ENCODE assay signal across 19 cellular contexts in the genomic region with DNA sequence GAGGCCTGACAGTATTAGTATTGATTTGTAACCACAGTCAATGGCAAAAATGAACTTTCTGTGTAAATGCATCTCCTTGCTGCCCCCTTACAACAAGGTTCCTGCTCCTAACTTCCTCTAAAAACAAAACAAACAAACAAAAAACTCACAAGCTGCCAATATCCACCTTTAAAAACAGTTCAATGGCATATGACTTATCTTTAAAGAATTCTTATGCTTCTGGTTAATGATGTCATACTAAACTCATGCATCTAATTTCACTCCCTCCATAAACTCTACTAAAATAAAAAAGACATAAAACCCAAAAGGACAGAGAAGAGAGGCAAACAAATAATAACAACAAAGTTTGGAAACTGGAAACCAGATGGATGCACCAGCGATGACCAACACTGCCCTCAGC. TPM values are rescaled to one million over a fixed set of nuclear protein-coding genes. Genes with fewer than 3 reads are reported as not detected.
DNase-seq lines count a peak whose midpoint lies in the region; ATAC-seq, FAIRE-seq and TF ChIP-seq lines count a peak whose summit lies in the region.
"Had no signal": no experiment of that assay in that cellular context is flagged by ENCODE, and none has a peak within 500 bp of the region (broad histone marks: within the 10 kb centered on the region; RNA-seq: fewer than 3 reads in every experiment).

No MANE protein-coding gene starts in this region.

- H3K4me1 ChIP-seq in HepG2 (ENCODE audit: insufficient read depth, low read length) (no peaks in the 10 kb centered on the region), right lobe of liver (no peaks in the 10 kb centered on the region)
- H3K4me1 ChIP-seq: Peyer's patch, SJSA1 had no signal

- H2AFZ ChIP-seq in HepG2 (ENCODE audit: low read length) = no peak overlapping the region

- H3K27me3 ChIP-seq in HepG2 (ENCODE audit: control insufficient read depth in 1 of 2, insufficient read depth in 2 of 2, low read length in 2 of 2) (no peaks in the 10 kb centered on the region), right lobe of liver (no peaks in the 10 kb centered on the region)
- H3K27me3 ChIP-seq: Peyer's patch, SJSA1 had no signal

- no peaks in the 10 kb centered on the region for H4K20me1 ChIP-seq in HepG2 (ENCODE audit: insufficient read depth, low read length)

- peaks cover 6% of the 10 kb centered on the region for H3K4me1 Mint-ChIP-seq in T-helper 17 cell
- H3K4me1 Mint-ChIP-seq: H9 had no signal

- H3K9me3 ChIP-seq in HepG2 (ENCODE audit: low read length) = peaks cover 8% of the 10 kb centered on the region; the same call in 1 of the 2 replicates
- peaks cover 0 to 3% (median 0%) of the 10 kb centered on the region in 4 donors for H3K9me3 ChIP-seq in right lobe of liver
- H3K9me3 ChIP-seq in T-helper 17 cell (ENCODE audit: control insufficient read depth, low read length, poor library complexity, severe bottlenecking) = no peaks in the 10 kb centered on the region
- H3K9me3 ChIP-seq: Peyer's patch, SJSA1 had no signal

- DNase-seq in HepG2 (ENCODE audit: low spot score) (no peak), right lobe of liver (no peak), epithelial cell of proximal tubule (ENCODE audit: low read depth) (peak; percentile 58), T-helper 17 cell (no peak), NCI-H187 (lab: John Stamatoyannopoulos, UW) (no peak), NCI-H345 treated with DMSO at 0.1 percent for 48 hours (lab: John Stamatoyannopoulos, UW; ENCODE audit: unreplicated experiment) (no peak)
- DNase-seq: DMS 273 treated with DMSO at 0.1 percent for 48 hours; DND-41; GDM1; H9; KBM-7; NCI-H1105 treated with DMSO at 0.1 percent for 48 hours; NCI-H1694; NCI-H510A; NCI-H748 treated with DMSO at 0.1 percent for 48 hours; NK-92 treated with Interleukin-12 subunit alpha and Interleukin-12 subunit beta, amount 100 ng/mL, for 24 hours; Peyer's patch had no signal

- no peak for TF ChIP-seq RAD21 in HepG2 (CRISPR knock-in tag; IDR thresholded peaks at IDR 0.05)

- TF ChIP-seq EP300 in HepG2 (IDR thresholded peaks at IDR 0.05; ENCODE audit: low read depth in 2 of 2, low read length in 2 of 2) (no peak), HepG2 (CRISPR knock-in tag; IDR thresholded peaks at IDR 0.05; ENCODE audit: borderline replicate concordance) (no peak)

- H3K4me3 Mint-ChIP-seq in T-helper 17 cell = no peak overlapping the region
- H3K4me3 Mint-ChIP-seq: H9 had no signal

- no peak overlapping the region for H3K4me3 ChIP-seq in HepG2 (replicated peaks in 1 of 3; ENCODE audit: insufficient read depth in 1 of 3, low read depth in 2 of 3, low read length in 3 of 3)
- H3K4me3 ChIP-seq in right lobe of liver = no peak overlapping the region
- no peak overlapping the region for H3K4me3 ChIP-seq in epithelial cell of proximal tubule (ENCODE audit: low read depth, low read length)
- H3K4me3 ChIP-seq: Peyer's patch, SJSA1 had no signal

- no peak overlapping the region for H3K4me2 ChIP-seq in HepG2 (ENCODE audit: low read depth, low read length)

- no peak overlapping the region for H3K27ac Mint-ChIP-seq in T-helper 17 cell
- H3K27ac Mint-ChIP-seq: H9 had no signal

- H3K27ac ChIP-seq in HepG2 (ENCODE audit: extremely low read length, insufficient read depth, low read length) (no peak overlapping the region), right lobe of liver (no peak overlapping the region)
- H3K27ac ChIP-seq: 22Rv1, Peyer's patch, SJSA1 had no signal

- no peak overlapping the region for H3K9ac ChIP-seq in HepG2 (ENCODE audit: insufficient read depth, low read depth, low read length)

- POLR2A ChIA-PET in HepG2 (lab: Yijun Ruan, JAX) = no interaction called here

- ATAC-seq in HepG2 (no peak), right lobe of liver (no peak), T-helper 17 cell (no peak)

- no peaks in the 10 kb centered on the region for H3K36me3 ChIP-seq in HepG2 (replicated peaks in 1 of 2; ENCODE audit: control insufficient read depth in 1 of 2, insufficient read depth in 2 of 2, low read length in 2 of 2)
- H3K36me3 ChIP-seq in right lobe of liver = no peaks in the 10 kb centered on the region
- H3K36me3 ChIP-seq: Peyer's patch, SJSA1 had no signal

- no peaks in the 10 kb centered on the region for H3K79me2 ChIP-seq in HepG2 (ENCODE audit: insufficient read depth, low read length)

- BruUV-seq in HepG2 (replicated peaks; lab: Mats Ljungman, UMichigan) = no TSS peak

- TF ChIP-seq POLR2A in HepG2 (IDR thresholded peaks at IDR 0.05; ENCODE audit: insufficient read depth in 1 of 2, low read depth in 2 of 2, low read length in 2 of 2) (no peak), right lobe of liver (IDR thresholded peaks at IDR 0.05) (no peak)

- TF ChIP-seq CTCF in HepG2 (CRISPR knock-in tag; IDR thresholded peaks at IDR 0.05) = no peak
- no peak for TF ChIP-seq CTCF in right lobe of liver (IDR thresholded peaks at IDR 0.05)
- no peak for TF ChIP-seq CTCF in epithelial cell of proximal tubule (conservative IDR thresholded peaks at IDR 0.05; ENCODE audit: low read depth, low read length)

- in situ Hi-C loops in HepG2 (cut with HindIII; ENCODE audit: extremely low pct_ligation_motif_present, low pct_unique_long_range_greater_than_20kb) = no loop called here

- CTCF ChIA-PET in HepG2 (lab: Yijun Ruan, JAX; ENCODE audit: low intra/inter-chr PET ratio, low total read pairs) = no interaction called here

- intact Hi-C loops in HepG2 (cut with micrococcal nuclease; ENCODE audit: unreplicated experiment) = no loop called here
- intact Hi-C loops in right lobe of liver (cut with DNase I) = no loop called here

- H3K27me3 Mint-ChIP-seq in T-helper 17 cell = peaks cover 6% of the 10 kb centered on the region

- FAIRE-seq in HepG2 (lab: Jason Lieb, UNC) = no peak

- WGBS in HepG2 (ENCODE audit: low lambda C conversion rate) = 0% methylated on average over 1 of the region's 1 CpG
- 70% methylated on average over 1 of the region's 1 CpG for WGBS in right lobe of liver (ENCODE audit: insufficient coverage, low coverage, low lambda C conversion rate, missing lambda C conversion rate)

- H3K36me3 Mint-ChIP-seq in T-helper 17 cell (ENCODE audit: low read depth) = no peaks in the 10 kb centered on the region

RNA-seq across cellular contexts. Expression of a gene that starts 9.0 kb away (rescaled TPM):
- total RNA-seq in HepG2 (2016; rRNA removed; fragmentation: Illumina TruSeq; extraction: Trizol) = not detected in 2 replicates
- not detected in 2 replicates for total RNA-seq in HepG2 (2016; cell fraction: cytosol; rRNA removed; fragmentation: Illumina TruSeq; extraction: Trizol; ENCODE audit: low read depth)
- total RNA-seq in HepG2 (2016; cell fraction: insoluble cytoplasmic fraction; rRNA removed; fragmentation: Illumina TruSeq; extraction: Trizol) = not detected in 2 replicates
- total RNA-seq in HepG2 (2016; cell fraction: membrane; rRNA removed; fragmentation: Illumina TruSeq; extraction: Trizol) = not detected in 2 replicates
- not detected in 2 replicates for total RNA-seq in HepG2 (2016; cell fraction: nucleus; rRNA removed; fragmentation: Illumina TruSeq; extraction: Trizol)
- not detected in 2 replicates for polyA plus RNA-seq in HepG2 (2011; rRNA removed)
- polyA plus RNA-seq in HepG2 (2011; cell fraction: cytosol; rRNA removed) = not detected in 2 replicates
- not detected in 2 replicates for polyA plus RNA-seq in HepG2 (2011; cell fraction: nucleus; rRNA removed)
- polyA plus RNA-seq in HepG2 (2012) = not detected in 2 replicates
- polyA plus RNA-seq in HepG2 (2016; cell fraction: cytosol; fragmentation: Illumina TruSeq; extraction: Trizol; ENCODE audit: low read depth) = not detected in 2 replicates
- polyA plus RNA-seq in HepG2 (2016; cell fraction: insoluble cytoplasmic fraction; fragmentation: Illumina TruSeq; extraction: Trizol; ENCODE audit: low read depth) = not detected in 2 replicates
- not detected in 2 replicates for polyA plus RNA-seq in HepG2 (2016; cell fraction: membrane; fragmentation: Illumina TruSeq; extraction: Trizol; ENCODE audit: low read depth)
- polyA plus RNA-seq in HepG2 (2016; cell fraction: nucleus; fragmentation: Illumina TruSeq; extraction: Trizol; ENCODE audit: insufficient read depth, low read depth) = not detected in 2 replicates
- polyA minus RNA-seq in HepG2 (2011; rRNA and poly(A)+ RNA removed; ENCODE audit: low replicate concordance) = not detected in 2 replicates
- polyA minus RNA-seq in HepG2 (2011; cell fraction: cytosol; rRNA and poly(A)+ RNA removed) = not detected in 2 replicates
- polyA minus RNA-seq in HepG2 (2011; cell fraction: nucleus; rRNA and poly(A)+ RNA removed) = not detected in 2 replicates
- not detected for total RNA-seq in right lobe of liver
- not detected in 2 replicates for total RNA-seq in epithelial cell of proximal tubule
- not detected for total RNA-seq in T-helper 17 cell
- total RNA-seq: H9, Peyer's patch, SJSA1 had no signal

RNA-seq across cellular contexts. Expression of a gene that starts 16.8 kb away (rescaled TPM):
- not detected in 2 replicates for total RNA-seq in HepG2 (2016; rRNA removed; fragmentation: Illumina TruSeq; extraction: Trizol)
- total RNA-seq in HepG2 (2016; cell fraction: cytosol; rRNA removed; fragmentation: Illumina TruSeq; extraction: Trizol; ENCODE audit: low read depth) = not detected in 2 replicates
- not detected in 2 replicates for total RNA-seq in HepG2 (2016; cell fraction: insoluble cytoplasmic fraction; rRNA removed; fragmentation: Illumina TruSeq; extraction: Trizol)
- total RNA-seq in HepG2 (2016; cell fraction: membrane; rRNA removed; fragmentation: Illumina TruSeq; extraction: Trizol) = not detected in 2 replicates
- total RNA-seq in HepG2 (2016; cell fraction: nucleus; rRNA removed; fragmentation: Illumina TruSeq; extraction: Trizol) = 0.53 TPM in 1 of 2 replicates, not detected in the other
- not detected in 2 replicates for polyA plus RNA-seq in HepG2 (2011; rRNA removed)
- polyA plus RNA-seq in HepG2 (2011; cell fraction: cytosol; rRNA removed) = not detected in 2 replicates
- polyA plus RNA-seq in HepG2 (2011; cell fraction: nucleus; rRNA removed) = not detected in 2 replicates
- not detected in 2 replicates for polyA plus RNA-seq in HepG2 (2012)
- polyA plus RNA-seq in HepG2 (2016; cell fraction: cytosol; fragmentation: Illumina TruSeq; extraction: Trizol; ENCODE audit: low read depth) = not detected in 2 replicates
- polyA plus RNA-seq in HepG2 (2016; cell fraction: insoluble cytoplasmic fraction; fragmentation: Illumina TruSeq; extraction: Trizol; ENCODE audit: low read depth) = not detected in 2 replicates
- polyA plus RNA-seq in HepG2 (2016; cell fraction: membrane; fragmentation: Illumina TruSeq; extraction: Trizol; ENCODE audit: low read depth) = not detected in 2 replicates
- not detected in 2 replicates for polyA plus RNA-seq in HepG2 (2016; cell fraction: nucleus; fragmentation: Illumina TruSeq; extraction: Trizol; ENCODE audit: insufficient read depth, low read depth)
- polyA minus RNA-seq in HepG2 (2011; rRNA and poly(A)+ RNA removed; ENCODE audit: low replicate concordance) = 0.16 TPM in 1 of 2 replicates, not detected in the other
- not detected in 2 replicates for polyA minus RNA-seq in HepG2 (2011; cell fraction: cytosol; rRNA and poly(A)+ RNA removed)
- not detected in 2 replicates for polyA minus RNA-seq in HepG2 (2011; cell fraction: nucleus; rRNA and poly(A)+ RNA removed)
- not detected for total RNA-seq in right lobe of liver
- not detected in 2 replicates for total RNA-seq in epithelial cell of proximal tubule
- 1 to 10 TPM in 1 of 2 donors, under 1 TPM in 1; 0.31 to 1.2 TPM for total RNA-seq in T-helper 17 cell
- total RNA-seq: H9, Peyer's patch, SJSA1 had no signal

RNA-seq across cellular contexts. Expression of a gene that starts 17.2 kb away (rescaled TPM):
- not detected in 2 replicates for total RNA-seq in HepG2 (2016; rRNA removed; fragmentation: Illumina TruSeq; extraction: Trizol)
- total RNA-seq in HepG2 (2016; cell fraction: cytosol; rRNA removed; fragmentation: Illumina TruSeq; extraction: Trizol; ENCODE audit: low read depth) = not detected in 2 replicates
- not detected in 2 replicates for total RNA-seq in HepG2 (2016; cell fraction: insoluble cytoplasmic fraction; rRNA removed; fragmentation: Illumina TruSeq; extraction: Trizol)
- total RNA-seq in HepG2 (2016; cell fraction: membrane; rRNA removed; fragmentation: Illumina TruSeq; extraction: Trizol) = not detected in 2 replicates
- not detected in 2 replicates for total RNA-seq in HepG2 (2016; cell fraction: nucleus; rRNA removed; fragmentation: Illumina TruSeq; extraction: Trizol)
- 0.09 TPM in 1 of 2 replicates, not detected in the other for polyA plus RNA-seq in HepG2 (2011; rRNA removed)
- not detected in 2 replicates for polyA plus RNA-seq in HepG2 (2011; cell fraction: cytosol; rRNA removed)
- 0.19 TPM in 1 of 2 replicates, not detected in the other for polyA plus RNA-seq in HepG2 (2011; cell fraction: nucleus; rRNA removed)
- polyA plus RNA-seq in HepG2 (2012) = not detected in 2 replicates
- not detected in 2 replicates for polyA plus RNA-seq in HepG2 (2016; cell fraction: cytosol; fragmentation: Illumina TruSeq; extraction: Trizol; ENCODE audit: low read depth)
- polyA plus RNA-seq in HepG2 (2016; cell fraction: insoluble cytoplasmic fraction; fragmentation: Illumina TruSeq; extraction: Trizol; ENCODE audit: low read depth) = not detected in 2 replicates
- polyA plus RNA-seq in HepG2 (2016; cell fraction: membrane; fragmentation: Illumina TruSeq; extraction: Trizol; ENCODE audit: low read depth) = not detected in 2 replicates
- polyA plus RNA-seq in HepG2 (2016; cell fraction: nucleus; fragmentation: Illumina TruSeq; extraction: Trizol; ENCODE audit: insufficient read depth, low read depth) = not detected in 2 replicates
- 0.54 TPM in 1 of 2 replicates, not detected in the other for polyA minus RNA-seq in HepG2 (2011; rRNA and poly(A)+ RNA removed; ENCODE audit: low replicate concordance)
- not detected in 2 replicates for polyA minus RNA-seq in HepG2 (2011; cell fraction: cytosol; rRNA and poly(A)+ RNA removed)
- not detected in 2 replicates for polyA minus RNA-seq in HepG2 (2011; cell fraction: nucleus; rRNA and poly(A)+ RNA removed)
- total RNA-seq in right lobe of liver = not detected
- total RNA-seq in epithelial cell of proximal tubule = not detected in 2 replicates
- total RNA-seq in T-helper 17 cell = under 1 TPM; 0.40 to 0.50 TPM
- total RNA-seq: H9, Peyer's patch, SJSA1 had no signal

RNA-seq across cellular contexts. Expression of a gene that starts 25.5 kb away (rescaled TPM):
- total RNA-seq in HepG2 (2016; rRNA removed; fragmentation: Illumina TruSeq; extraction: Trizol) = not detected in 2 replicates
- not detected in 2 replicates for total RNA-seq in HepG2 (2016; cell fraction: cytosol; rRNA removed; fragmentation: Illumina TruSeq; extraction: Trizol; ENCODE audit: low read depth)
- not detected in 2 replicates for total RNA-seq in HepG2 (2016; cell fraction: insoluble cytoplasmic fraction; rRNA removed; fragmentation: Illumina TruSeq; extraction: Trizol)
- not detected in 2 replicates for total RNA-seq in HepG2 (2016; cell fraction: membrane; rRNA removed; fragmentation: Illumina TruSeq; extraction: Trizol)
- total RNA-seq in HepG2 (2016; cell fraction: nucleus; rRNA removed; fragmentation: Illumina TruSeq; extraction: Trizol) = not detected in 2 replicates
- polyA plus RNA-seq in HepG2 (2011; rRNA removed) = not detected in 2 replicates
- not detected in 2 replicates for polyA plus RNA-seq in HepG2 (2011; cell fraction: cytosol; rRNA removed)
- polyA plus RNA-seq in HepG2 (2011; cell fraction: nucleus; rRNA removed) = not detected in 2 replicates
- not detected in 2 replicates for polyA plus RNA-seq in HepG2 (2012)
- not detected in 2 replicates for polyA plus RNA-seq in HepG2 (2016; cell fraction: cytosol; fragmentation: Illumina TruSeq; extraction: Trizol; ENCODE audit: low read depth)
- not detected in 2 replicates for polyA plus RNA-seq in HepG2 (2016; cell fraction: insoluble cytoplasmic fraction; fragmentation: Illumina TruSeq; extraction: Trizol; ENCODE audit: low read depth)
- polyA plus RNA-seq in HepG2 (2016; cell fraction: membrane; fragmentation: Illumina TruSeq; extraction: Trizol; ENCODE audit: low read depth) = not detected in 2 replicates
- polyA plus RNA-seq in HepG2 (2016; cell fraction: nucleus; fragmentation: Illumina TruSeq; extraction: Trizol; ENCODE audit: insufficient read depth, low read depth) = not detected in 2 replicates
- polyA minus RNA-seq in HepG2 (2011; rRNA and poly(A)+ RNA removed; ENCODE audit: low replicate concordance) = 0.54 TPM in 1 of 2 replicates, not detected in the other
- not detected in 2 replicates for polyA minus RNA-seq in HepG2 (2011; cell fraction: cytosol; rRNA and poly(A)+ RNA removed)
- 0.64 TPM in 1 of 2 replicates, not detected in the other for polyA minus RNA-seq in HepG2 (2011; cell fraction: nucleus; rRNA and poly(A)+ RNA removed)
- not detected for total RNA-seq in right lobe of liver
- total RNA-seq in epithelial cell of proximal tubule = not detected in 2 replicates
- total RNA-seq in T-helper 17 cell = under 1 TPM; 0.30 to 0.37 TPM
- total RNA-seq: H9, Peyer's patch, SJSA1 had no signal

RNA-seq across cellular contexts. Expression of a gene that starts 47.0 kb away (rescaled TPM):
- total RNA-seq in HepG2 (2016; rRNA removed; fragmentation: Illumina TruSeq; extraction: Trizol) (not detected in 2 replicates), right lobe of liver (not detected), epithelial cell of proximal tubule (not detected in 2 replicates), T-helper 17 cell (not detected)
- not detected in 2 replicates for total RNA-seq in HepG2 (2016; cell fraction: cytosol; rRNA removed; fragmentation: Illumina TruSeq; extraction: Trizol; ENCODE audit: low read depth)
- not detected in 2 replicates for total RNA-seq in HepG2 (2016; cell fraction: insoluble cytoplasmic fraction; rRNA removed; fragmentation: Illumina TruSeq; extraction: Trizol)
- total RNA-seq in HepG2 (2016; cell fraction: membrane; rRNA removed; fragmentation: Illumina TruSeq; extraction: Trizol) = not detected in 2 replicates
- total RNA-seq in HepG2 (2016; cell fraction: nucleus; rRNA removed; fragmentation: Illumina TruSeq; extraction: Trizol) = not detected in 2 replicates
- 0.07 TPM in 1 of 2 replicates, not detected in the other for polyA plus RNA-seq in HepG2 (2011; rRNA removed)
- not detected in 2 replicates for polyA plus RNA-seq in HepG2 (2011; cell fraction: cytosol; rRNA removed)
- not detected in 2 replicates for polyA plus RNA-seq in HepG2 (2011; cell fraction: nucleus; rRNA removed)
- polyA plus RNA-seq in HepG2 (2012) = not detected in 2 replicates
- not detected in 2 replicates for polyA plus RNA-seq in HepG2 (2016; cell fraction: cytosol; fragmentation: Illumina TruSeq; extraction: Trizol; ENCODE audit: low read depth)
- polyA plus RNA-seq in HepG2 (2016; cell fraction: insoluble cytoplasmic fraction; fragmentation: Illumina TruSeq; extraction: Trizol; ENCODE audit: low read depth) = not detected in 2 replicates
- polyA plus RNA-seq in HepG2 (2016; cell fraction: membrane; fragmentation: Illumina TruSeq; extraction: Trizol; ENCODE audit: low read depth) = not detected in 2 replicates
- not detected in 2 replicates for polyA plus RNA-seq in HepG2 (2016; cell fraction: nucleus; fragmentation: Illumina TruSeq; extraction: Trizol; ENCODE audit: insufficient read depth, low read depth)
- polyA minus RNA-seq in HepG2 (2011; rRNA and poly(A)+ RNA removed; ENCODE audit: low replicate concordance) = not detected in 2 replicates
- polyA minus RNA-seq in HepG2 (2011; cell fraction: cytosol; rRNA and poly(A)+ RNA removed) = not detected in 2 replicates
- polyA minus RNA-seq in HepG2 (2011; cell fraction: nucleus; rRNA and poly(A)+ RNA removed) = not detected in 2 replicates
- total RNA-seq: H9, Peyer's patch, SJSA1 had no signal
